Comparison of ENCODE assay signal across 8 cellular contexts in the genomic region with DNA sequence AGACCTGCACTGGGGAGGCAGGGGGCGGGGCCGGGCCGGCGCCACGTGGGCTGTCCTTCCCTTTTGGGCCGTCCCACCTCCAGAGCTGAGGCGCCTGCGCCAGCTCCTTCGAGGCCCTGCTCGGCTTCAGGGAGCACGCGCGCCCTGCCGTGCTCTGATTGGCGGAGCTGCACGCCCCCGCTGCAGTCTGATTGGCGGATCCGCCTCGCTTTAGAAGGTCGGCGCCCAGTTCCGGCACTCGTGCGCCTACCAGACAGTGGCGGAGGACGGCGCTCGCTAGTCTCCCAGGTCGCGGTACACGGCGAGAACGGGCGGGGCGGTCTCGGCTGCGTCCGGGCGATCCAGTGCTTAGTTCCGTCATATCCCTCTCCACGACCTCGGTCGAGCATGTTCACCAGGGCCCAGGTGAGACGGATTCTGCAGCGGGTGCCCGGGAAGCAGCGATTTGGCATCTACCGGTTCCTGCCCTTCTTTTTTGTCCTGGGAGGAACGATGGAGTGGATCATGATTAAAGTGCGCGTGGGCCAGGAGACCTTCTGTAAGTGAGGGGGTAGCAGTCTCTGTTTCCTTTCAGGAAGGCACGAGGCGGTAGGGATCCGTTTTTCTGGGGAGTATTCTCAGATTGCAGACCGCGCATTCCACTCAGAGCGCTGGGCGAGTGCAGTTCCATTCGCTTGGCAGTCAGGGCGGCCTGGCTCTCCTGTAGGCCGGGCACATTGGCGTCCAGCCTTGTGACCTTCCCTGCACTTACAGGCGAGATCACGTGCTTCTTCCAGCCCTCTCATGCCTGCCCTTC. TPM values are rescaled to one million over a fixed set of nuclear protein-coding genes. Genes with fewer than 3 reads are reported as not detected.
DNase-seq lines count a peak whose midpoint lies in the region; ATAC-seq lines count a peak whose summit lies in the region.

A gene with protein sequence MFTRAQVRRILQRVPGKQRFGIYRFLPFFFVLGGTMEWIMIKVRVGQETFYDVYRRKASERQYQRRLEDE (plus strand): TSS at position 237 of the 796 bp plus-strand sequence. CDS start 151 bp downstream, at position 388.

- ATAC-seq in GM19395 (IDR thresholded peaks at IDR 0.05; ENCODE audit: unreplicated experiment) (peak; percentile 83), HG03558 (IDR thresholded peaks at IDR 0.05; ENCODE audit: extremely low read depth, unreplicated experiment) (peak; percentile 76), left lobe of liver (peak; percentile 88)

- peak; percentile 100 for DNase-seq in CD1c-positive myeloid dendritic cell (ENCODE audit: extremely low spot score)
- DNase-seq in NCI-H748 (lab: John Stamatoyannopoulos, UW; ENCODE audit: unreplicated experiment) = peak; percentile 98
- peak; percentile 94 to 96 for DNase-seq in activated CD4-positive, alpha-beta T cell treated with anti-CD3 and anti-CD28 coated beads, Interleukin-2, amount 50 U/mL, for 24 hours (ENCODE audit: low read depth in 1 of 2, low spot score in 1 of 2)
- peak; percentile 99 for DNase-seq in dedifferentiated amniotic fluid mesenchymal stem cell (ENCODE audit: extremely low spot score)
- DNase-seq in left lobe of liver (ENCODE audit: low spot score) = peak; percentile 99
- peak; percentile 97 for DNase-seq in stimulated activated CD4-positive, alpha-beta T cell treated with anti-CD3 and anti-CD28 coated beads, Interleukin-2, amount 100 ng/mL, for 24 hours

RNA-seq across cellular contexts. Expression of the gene that starts here (rescaled TPM):
- total RNA-seq in left lobe of liver = 7.4 TPM

Comparison
In these comparisons a context has a peak if more than half of its experiments do, and no peak if none do; other contexts are left out.
1. Peak in every context shown above with its lines: DNase-seq and ATAC-seq.